In genomic region chr15:79990280-79990996, GRCh38 we compare ENCODE assay signal across 1 cellular context.
A peak's percentile ranks its signal among the peaks of the same experiment; 100 is the strongest.
TF ChIP-seq lines count a peak whose summit lies in the region.

No MANE protein-coding gene starts in this region.

TF ChIP-seq in GM12878, 131 proteins besides CTCF, POLR2A, EP300 and RAD21:
- no peak for TF ChIP-seq ATF2 (IDR thresholded peaks at IDR 0.05; ENCODE audit: low read length)
- TF ChIP-seq MTA2 (IDR thresholded peaks at IDR 0.05; ENCODE audit: low read depth): peak; percentile 36; the same call in 1 of the 2 replicates
- TF ChIP-seq ZBTB4 (CRISPR knock-in tag; IDR thresholded peaks at IDR 0.05): no peak
- TF ChIP-seq ETV6 (conservative IDR thresholded peaks at IDR 0.05 in 1 of 2, IDR thresholded peaks at IDR 0.05 in 1 of 2; ENCODE audit: borderline replicate concordance in 1 of 2, low read depth in 1 of 2): 0 out of 4 replicates have a peak, but pooled peaks of 1 of the 2 experiments have one; percentile 11
- no peak for TF ChIP-seq BRCA1 (IDR thresholded peaks at IDR 0.05; ENCODE audit: low read depth, low read length)
- no peak for TF ChIP-seq PAX5 (IDR thresholded peaks at IDR 0.05; ENCODE audit: borderline replicate concordance, low read depth, low read length)
- no peak for TF ChIP-seq SMAD1 (IDR thresholded peaks at IDR 0.05; ENCODE audit: low read depth, partially characterized antibody)
- TF ChIP-seq RUNX3 (IDR thresholded peaks at IDR 0.05; ENCODE audit: low read length): peak; percentile 42
- TF ChIP-seq STAT3 (IDR thresholded peaks at IDR 0.05; ENCODE audit: low read depth, low read length): no peak
- TF ChIP-seq CEBPB (IDR thresholded peaks at IDR 0.05; ENCODE audit: borderline replicate concordance in 1 of 2, low read depth in 2 of 2, low read length in 2 of 2): no peak
- peak; percentile 75 for TF ChIP-seq RELB (IDR thresholded peaks at IDR 0.05; ENCODE audit: low read depth)
- no peak for TF ChIP-seq CEBPZ (IDR thresholded peaks at IDR 0.05; ENCODE audit: low read depth, low read length)
- TF ChIP-seq BHLHE40 (IDR thresholded peaks at IDR 0.05; ENCODE audit: borderline replicate concordance in 1 of 2, low read depth in 2 of 2, low read length in 1 of 2): no peak
- TF ChIP-seq IRF3 (IDR thresholded peaks at IDR 0.05): no peak
- peak; percentile 65; the same call in 1 of the 2 replicates for TF ChIP-seq EED (IDR thresholded peaks at IDR 0.05; ENCODE audit: low read depth)
- TF ChIP-seq IKZF1 (conservative IDR thresholded peaks at IDR 0.05): peak; percentile 50
- TF ChIP-seq CBX5 (IDR thresholded peaks at IDR 0.05; ENCODE audit: low read depth): no peak
- TF ChIP-seq HDGF (IDR thresholded peaks at IDR 0.05): no peak
- peak; percentile 48; the same call in 1 of the 2 replicates for TF ChIP-seq FOXM1 (IDR thresholded peaks at IDR 0.05; ENCODE audit: low read depth, low read length)
- TF ChIP-seq IKZF2 (IDR thresholded peaks at IDR 0.05): peak; percentile 59 to 72; a peak in 3 of 4 replicates
- no peak for TF ChIP-seq MAX (IDR thresholded peaks at IDR 0.05; ENCODE audit: low read depth, low read length)
- TF ChIP-seq DPF2 (IDR thresholded peaks at IDR 0.05): no peak
- no peak for TF ChIP-seq ZSCAN29 (IDR thresholded peaks at IDR 0.05)
- TF ChIP-seq MEF2A (IDR thresholded peaks at IDR 0.05; ENCODE audit: insufficient read depth, low read depth, low read length): no peak
- no peak for TF ChIP-seq SUPT20H (IDR thresholded peaks at IDR 0.05; ENCODE audit: borderline replicate concordance, control insufficient read depth, low read depth, low read length)
- TF ChIP-seq ZNF384 (IDR thresholded peaks at IDR 0.05; ENCODE audit: borderline replicate concordance, low read depth, low read length): no peak
- no peak for TF ChIP-seq SIX5 (IDR thresholded peaks at IDR 0.05; ENCODE audit: low read depth, low read length, severe bottlenecking)
- TF ChIP-seq ESRRA (IDR thresholded peaks at IDR 0.05; ENCODE audit: low read length): no peak
- TF ChIP-seq BACH1 (IDR thresholded peaks at IDR 0.05; ENCODE audit: borderline replicate concordance): no peak
- peak; percentile 82 for TF ChIP-seq SPI1 (IDR thresholded peaks at IDR 0.05; ENCODE audit: borderline replicate concordance, insufficient read depth, low read depth, low read length)
- peak; percentile 41 for TF ChIP-seq RELA (IDR thresholded peaks at IDR 0.05; ENCODE audit: borderline replicate concordance, partially characterized antibody)
- TF ChIP-seq NFIC (IDR thresholded peaks at IDR 0.05; ENCODE audit: low read depth, low read length): peak; percentile 48; the same call in 1 of the 2 replicates
- no peak for TF ChIP-seq POU2F2 (IDR thresholded peaks at IDR 0.05; ENCODE audit: borderline replicate concordance, low read depth, low read length)
- no peak for TF ChIP-seq CREB1 (IDR thresholded peaks at IDR 0.05; ENCODE audit: low read depth)
- no peak for TF ChIP-seq CHD1 (IDR thresholded peaks at IDR 0.05; ENCODE audit: low read depth, low read length)
TF ChIP-seq in GM12878: peak in this region for 11.
